8 cellular contexts compared by ENCODE assay signal in the genomic region with DNA sequence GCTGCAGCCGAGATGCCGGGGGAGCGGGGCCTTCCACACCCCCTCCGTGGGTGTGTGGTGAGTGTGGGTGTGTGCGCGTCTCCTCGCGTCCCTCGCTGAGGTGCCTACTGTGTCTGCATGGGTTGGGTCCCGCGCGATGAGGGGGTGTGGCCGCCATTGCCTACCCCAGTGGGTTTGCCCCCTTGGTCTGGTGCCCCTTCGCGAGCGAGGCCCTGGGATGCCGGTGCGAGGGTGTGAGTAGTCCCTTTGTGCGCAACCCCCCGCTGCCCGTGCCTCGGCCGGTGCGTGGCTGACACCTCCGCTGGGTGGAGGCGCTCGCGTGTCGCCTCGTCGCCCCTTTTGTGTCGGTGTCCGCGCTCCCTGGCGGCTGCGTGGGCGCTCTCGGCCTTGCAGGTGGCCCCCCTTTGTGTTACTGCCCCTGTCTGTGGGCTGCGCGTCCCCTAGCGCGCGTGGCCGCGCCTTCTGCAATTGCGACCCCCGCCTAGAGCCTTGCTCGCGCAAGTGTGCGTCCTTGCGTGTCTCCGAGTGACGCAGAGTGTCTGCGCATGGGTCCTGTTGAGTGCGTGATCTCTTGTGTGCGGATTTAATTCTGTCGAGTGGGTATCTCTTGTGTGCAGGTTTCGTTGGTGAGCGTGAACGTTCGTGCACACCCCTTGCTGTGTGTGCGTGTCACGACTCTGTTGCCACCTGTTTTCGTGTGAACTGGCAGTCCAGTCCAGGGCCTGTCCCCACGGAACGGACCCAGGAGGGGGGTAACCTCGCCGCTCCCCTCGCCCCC. TPM values are rescaled to one million over a fixed set of nuclear protein-coding genes. Genes with fewer than 3 reads are reported as not detected.
DNase-seq lines count a peak whose midpoint lies in the region; ATAC-seq and TF ChIP-seq lines count a peak whose summit lies in the region.

No MANE protein-coding gene starts in this region.

- H3K27ac ChIP-seq in esophagus squamous epithelium: peak overlapping the region; percentile 97 to 100 (median 99)
- peak overlapping the region; percentile 97 for H3K27ac ChIP-seq in naive thymus-derived CD4-positive, alpha-beta T cell (ENCODE audit: low read depth, low read length)

- ATAC-seq in HG02938 (IDR thresholded peaks at IDR 0.05; ENCODE audit: unreplicated experiment): peak; percentile 23
- peak; percentile 66 for ATAC-seq in naive thymus-derived CD4-positive, alpha-beta T cell
- peak; percentile 33 for ATAC-seq in stimulated activated naive CD8-positive, alpha-beta T cell treated with anti-CD3 and anti-CD28 coated beads, Interleukin-15, Interleukin-2, amounts not matched to agents 100 U/mL and 50 U/mL, for 24 hours

- peak; percentile 77 for DNase-seq in NK-92 treated with Interleukin-12 subunit alpha and Interleukin-12 subunit beta, amount 100 ng/mL, for 24 hours (lab: John Stamatoyannopoulos, UW)
- DNase-seq in NK-92 (lab: John Stamatoyannopoulos, UW; ENCODE audit: unreplicated experiment): no peak
- DNase-seq in NCI-H526 treated with DMSO at 0.1 percent for 48 hours (lab: John Stamatoyannopoulos, UW): peak; percentile 42
- peak; percentile 79 for DNase-seq in activated T-cell treated with anti-CD3 and anti-CD28 coated beads, Interleukin-2, amount 50 U/mL, for 1 hour
- no peak for DNase-seq in esophagus squamous epithelium (lab: John Stamatoyannopoulos, UW)
- peak; percentile 40 to 86 (median 82) for DNase-seq in naive thymus-derived CD4-positive, alpha-beta T cell
- DNase-seq in stimulated activated naive CD8-positive, alpha-beta T cell treated with anti-CD3 and anti-CD28 coated beads, Interleukin-15, Interleukin-2, amounts not matched to agents 100 U/mL and 50 U/mL, for 24 hours: peak; percentile 67

- TF ChIP-seq CTCF in esophagus squamous epithelium (IDR thresholded peaks at IDR 0.05): peak in 1 of 6 experiments; percentile 8

- H3K27ac Mint-ChIP-seq in naive thymus-derived CD4-positive, alpha-beta T cell: peak overlapping the region; percentile 77 to 100 (median 97)

- H3K4me3 ChIP-seq in esophagus squamous epithelium: peak overlapping the region; percentile 56 to 87 (median 82)
- peak overlapping the region; percentile 76 for H3K4me3 ChIP-seq in naive thymus-derived CD4-positive, alpha-beta T cell (ENCODE audit: low read length)

- peaks cover 0 to 5% (median 0%) of the 10 kb centered on the region in 11 donors for H3K9me3 Mint-ChIP-seq in naive thymus-derived CD4-positive, alpha-beta T cell

- peaks cover 33 to 71% (median 63%) of the 10 kb centered on the region in 7 donors for H3K4me1 Mint-ChIP-seq in naive thymus-derived CD4-positive, alpha-beta T cell

- no peaks in the 10 kb centered on the region for H3K9me3 ChIP-seq in esophagus squamous epithelium
- H3K9me3 ChIP-seq in naive thymus-derived CD4-positive, alpha-beta T cell (ENCODE audit: control insufficient read depth in 2 of 3, low read length in 3 of 3): no peaks in the 10 kb centered on the region

- peaks cover under 1 to 13% (median 7%) of the 10 kb centered on the region in 5 donors for H3K36me3 Mint-ChIP-seq in naive thymus-derived CD4-positive, alpha-beta T cell

- H3K36me3 ChIP-seq in esophagus squamous epithelium: peaks cover 0 to 9% (median 4%) of the 10 kb centered on the region in 3 donors
- peaks cover 0 to 9% (median 0%) of the 10 kb centered on the region in 3 experiments for H3K36me3 ChIP-seq in naive thymus-derived CD4-positive, alpha-beta T cell (ENCODE audit: control insufficient read depth in 2 of 3, insufficient read depth in 3 of 3, low read length in 3 of 3)

- peaks cover 0 to 6% (median 0%) of the 10 kb centered on the region in 5 donors for H3K27me3 Mint-ChIP-seq in naive thymus-derived CD4-positive, alpha-beta T cell

- TF ChIP-seq POLR2A in esophagus squamous epithelium (IDR thresholded peaks at IDR 0.05): no peak

- intact Hi-C loops in esophagus squamous epithelium (cut with DNase I): no loop called here
- intact Hi-C loops in naive thymus-derived CD4-positive, alpha-beta T cell (cut with micrococcal nuclease): loop anchor here (1.0 to 10.0 kb wide), 14 partner anchors 13 to 1734 kb away; a partner anchor contains a TSS

- H3K4me3 Mint-ChIP-seq in naive thymus-derived CD4-positive, alpha-beta T cell: peak overlapping the region; percentile 88 to 100 (median 98)

- no peaks in the 10 kb centered on the region for H3K27me3 ChIP-seq in esophagus squamous epithelium
- no peaks in the 10 kb centered on the region for H3K27me3 ChIP-seq in naive thymus-derived CD4-positive, alpha-beta T cell (ENCODE audit: control insufficient read depth in 2 of 2, insufficient read depth in 2 of 2, low read length in 2 of 2)

- POLR2A ChIA-PET in naive thymus-derived CD4-positive, alpha-beta T cell (lab: Charles Lee): no interaction called here

- WGBS in esophagus squamous epithelium, 2 donors: 0% methylated on average over 6 to 26 of the region's 69 CpGs

- H3K4me1 ChIP-seq in esophagus squamous epithelium: peaks cover 9 to 45% (median 11%) of the 10 kb centered on the region in 3 donors
- peaks cover 22 to 23% of the 10 kb centered on the region in 2 donors for H3K4me1 ChIP-seq in naive thymus-derived CD4-positive, alpha-beta T cell (ENCODE audit: control insufficient read depth in 2 of 2, insufficient read depth in 2 of 2, low read length in 2 of 2)

- CTCF ChIA-PET in naive thymus-derived CD4-positive, alpha-beta T cell (lab: Charles Lee): no interaction called here

RNA-seq across cellular contexts. Expression of a gene that starts 0.6 kb away (rescaled TPM):
- 10 to 100 TPM; 41.2 to 80.1 (median 64.1) TPM for total RNA-seq in esophagus squamous epithelium
- total RNA-seq in naive thymus-derived CD4-positive, alpha-beta T cell: 100 to 1,000 TPM in 4 of 5 experiments, 10 to 100 TPM in 1; 66.6 to 208 (median 154) TPM
- 100 to 1,000 TPM in 1 of 2 donors, 10 to 100 TPM in 1; 67.3 to 139 TPM for polyA plus RNA-seq in naive thymus-derived CD4-positive, alpha-beta T cell

RNA-seq across cellular contexts. Expression of a gene that starts 0.7 kb away (rescaled TPM):
- total RNA-seq in esophagus squamous epithelium: 10 to 100 TPM in 3 of 4 donors, 1 to 10 TPM in 1; 9.0 to 15.4 (median 11.4) TPM
- 10 to 100 TPM in 4 of 5 experiments, 1 to 10 TPM in 1; 9.1 to 26.7 (median 15.3) TPM for total RNA-seq in naive thymus-derived CD4-positive, alpha-beta T cell
- polyA plus RNA-seq in naive thymus-derived CD4-positive, alpha-beta T cell: 10 to 100 TPM; 30.0 to 40.5 TPM

Comparison
In these comparisons a context has a peak if more than half of its experiments do, and no peak if none do; other contexts are left out.
1. DNase-seq: peak in NK-92 treated with Interleukin-12 subunit alpha and Interleukin-12 subunit beta, amount 100 ng/mL, for 24 hours (single experiment), NCI-H526 treated with DMSO at 0.1 percent for 48 hours (single experiment), activated T-cell treated with anti-CD3 and anti-CD28 coated beads, Interleukin-2, amount 50 U/mL, for 1 hour (single experiment), naive thymus-derived CD4-positive, alpha-beta T cell (9 of 9) and stimulated activated naive CD8-positive, alpha-beta T cell treated with anti-CD3 and anti-CD28 coated beads, Interleukin-15, Interleukin-2, amounts not matched to agents 100 U/mL and 50 U/mL, for 24 hours (single experiment); none in NK-92 (single experiment) and esophagus squamous epithelium (single experiment).
2. Peak in every context shown above with its lines, with median percentiles within 50 percentile points of each other: ATAC-seq.